ENCODE assay signal across 8 cellular contexts in the genomic region with DNA sequence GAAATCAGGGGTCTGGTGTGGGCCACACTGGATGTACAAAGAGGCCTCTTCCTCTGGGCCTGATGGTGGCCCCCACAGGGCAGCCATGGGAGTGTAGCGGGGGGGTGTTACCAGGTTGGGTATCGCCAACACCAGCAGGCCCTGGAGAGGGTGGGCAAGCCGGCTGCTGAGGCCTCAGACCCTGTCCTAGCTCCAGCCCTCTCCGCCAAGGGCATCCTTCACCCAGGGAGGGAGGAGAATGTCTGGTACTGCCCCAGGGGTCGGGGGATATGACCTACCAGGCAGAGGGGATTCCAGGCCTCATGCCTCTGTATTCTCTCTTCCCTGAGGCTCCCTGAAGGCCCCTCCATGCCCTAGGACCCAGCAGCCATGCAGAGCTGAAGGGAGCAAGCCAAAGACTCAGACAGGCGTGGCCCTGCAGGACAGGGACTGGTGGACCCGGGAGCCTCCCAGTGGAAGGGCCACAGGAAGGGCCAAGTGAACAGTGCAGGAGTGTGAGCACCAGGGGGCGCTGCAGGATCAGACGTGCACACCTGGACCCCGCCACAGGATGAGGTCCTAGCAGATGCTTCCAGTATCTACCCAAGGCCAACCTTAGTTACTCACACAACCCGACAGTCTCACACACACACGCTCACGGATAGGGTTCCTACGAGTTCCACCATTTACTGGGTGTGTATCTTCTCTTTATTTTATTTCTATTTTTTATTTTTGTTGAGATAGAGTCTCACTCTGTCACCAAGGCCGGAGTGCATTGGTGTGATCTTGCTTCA. TPM values are rescaled to one million over a fixed set of nuclear protein-coding genes. Genes with fewer than 3 reads are reported as not detected.
DNase-seq lines count a peak whose midpoint lies in the region; ATAC-seq, FAIRE-seq and TF ChIP-seq lines count a peak whose summit lies in the region.

No MANE protein-coding gene starts in this region.

- ATAC-seq in HG02973 (IDR thresholded peaks at IDR 0.05; ENCODE audit: unreplicated experiment) = peak; percentile 62
- ATAC-seq in WTC11 = peak; percentile 95
- ATAC-seq in GM19395 (IDR thresholded peaks at IDR 0.05; ENCODE audit: unreplicated experiment) = no peak

- H3K36me3 ChIP-seq in breast epithelium (no peaks in the 10 kb centered on the region), keratinocyte (ENCODE audit: control insufficient read depth in 2 of 2, extremely low read depth in 1 of 2, insufficient read depth in 2 of 2, low read length in 2 of 2) (no peaks in the 10 kb centered on the region)

- DNase-seq in GM10248 (ENCODE audit: extremely low spot score) (peak; percentile 90), NCI-H2227 treated with DMSO at 0.1 percent for 48 hours (lab: John Stamatoyannopoulos, UW) (peak; percentile 54), WTC11 (ENCODE audit: low spot score) (peak; percentile 95), breast epithelium (ENCODE audit: low spot score in 2 of 2) (peak; percentile 79 to 92), keratinocyte (ENCODE audit: low read depth, low spot score) (peak; percentile 44)
- DNase-seq in stimulated activated CD4-positive, alpha-beta T cell treated with anti-CD3 and anti-CD28 coated beads, Interleukin-1b, Interleukin-23, amount 100 ng/mL, for 1 hour (ENCODE audit: low read depth in 2 of 2) = peak; percentile 74 to 92

- H3K4me3 ChIP-seq in breast epithelium = no peak overlapping the region
- no peak overlapping the region for H3K4me3 ChIP-seq in keratinocyte (ENCODE audit: control insufficient read depth in 2 of 3, extremely low read depth in 1 of 3, insufficient read depth in 2 of 3, low read depth in 1 of 3, low read length in 3 of 3)

- no peaks in the 10 kb centered on the region for H3K4me1 ChIP-seq in breast epithelium
- no peaks in the 10 kb centered on the region for H3K4me1 ChIP-seq in keratinocyte (ENCODE audit: control insufficient read depth, extremely low read depth, insufficient read depth, low read length)

- peaks cover 6% of the 10 kb centered on the region for H3K4me1 Mint-ChIP-seq in WTC11

- dilution Hi-C loops in keratinocyte (cut with MboI; ENCODE audit: extremely low pct_ligation_motif_present, low sequenced_read_pairs) = no loop called here

- H3K9me3 Mint-ChIP-seq in WTC11 = no peaks in the 10 kb centered on the region

- TF ChIP-seq CTCF in GM10248 (IDR thresholded peaks at IDR 0.05; ENCODE audit: control extremely low read depth, extremely low read depth, low read depth, missing control alignments) (peak; percentile 93), WTC11 (IDR thresholded peaks at IDR 0.05) (peak; percentile 96), breast epithelium (IDR thresholded peaks at IDR 0.05) (peak; percentile 97 to 98 (median 98)), keratinocyte (optimal IDR thresholded peaks at IDR 0.05 in 1 of 3, IDR thresholded peaks at IDR 0.05 in 1 of 3, conservative IDR thresholded peaks at IDR 0.05 in 1 of 3; ENCODE audit: extremely low read depth in 1 of 3, insufficient read depth in 2 of 3, low read length in 3 of 3) (peak; percentile 93 to 100 (median 95))

- CTCF ChIA-PET in GM10248 (lab: Yijun Ruan, JAX) = interaction anchor here (0.6 to 5.1 kb wide), 21 partner anchors 11 to 451 kb away, joined by 3 to 48 read pairs (median 5); a partner anchor contains a TSS
- CTCF ChIA-PET in WTC11 (lab: Charles Lee) = interaction anchor here (0.7 to 4.5 kb wide), 12 partner anchors 16 to 221 kb away, joined by 3 to 27 read pairs (median 4); a partner anchor contains a TSS

- H3K27me3 Mint-ChIP-seq in WTC11 (ENCODE audit: low read depth) = no peaks in the 10 kb centered on the region; the same call in 1 of the 2 replicates

- H3K27ac Mint-ChIP-seq in WTC11 = no peak overlapping the region

- H3K9me3 ChIP-seq in breast epithelium = no peaks in the 10 kb centered on the region
- no peaks in the 10 kb centered on the region for H3K9me3 ChIP-seq in keratinocyte (ENCODE audit: control insufficient read depth, low read depth, low read length)

- H3K79me2 ChIP-seq in keratinocyte (ENCODE audit: control insufficient read depth, insufficient read depth, low read length) = no peaks in the 10 kb centered on the region

- H3K4me3 Mint-ChIP-seq in WTC11 = no peak overlapping the region

- POLR2A ChIA-PET in GM10248 (lab: Yijun Ruan, JAX) = no interaction called here
- POLR2A ChIA-PET in WTC11 (lab: Charles Lee) = interaction anchor here (0.6 kb wide), 1 partner anchor 1109 kb away, joined by 3 read pairs; no protein-coding TSS in a partner anchor

- no peaks in the 10 kb centered on the region for H4K20me1 ChIP-seq in keratinocyte (ENCODE audit: control insufficient read depth, extremely low read depth, insufficient read depth, low read length)

- intact Hi-C loops in breast epithelium (cut with DNase I; ENCODE audit: low total_unique reads) = no loop called here

- TF ChIP-seq POLR2A in breast epithelium (IDR thresholded peaks at IDR 0.05) = no peak

- no peak overlapping the region for H3K4me2 ChIP-seq in keratinocyte (ENCODE audit: control insufficient read depth, extremely low read depth, insufficient read depth, low read depth, low read length)

- no peaks in the 10 kb centered on the region for H3K36me3 Mint-ChIP-seq in WTC11

- H3K27me3 ChIP-seq in breast epithelium = no peaks in the 10 kb centered on the region
- H3K27me3 ChIP-seq in keratinocyte (ENCODE audit: control insufficient read depth, extremely low read depth, insufficient read depth, low read length) = no peaks in the 10 kb centered on the region

- FAIRE-seq in keratinocyte (lab: Jason Lieb, UNC) = peak; percentile 77

- no peak overlapping the region for H3K9ac ChIP-seq in keratinocyte (ENCODE audit: control insufficient read depth, extremely low read depth, insufficient read depth, low read length)

- no peak overlapping the region for H2AFZ ChIP-seq in keratinocyte (ENCODE audit: control insufficient read depth, low read length)

- H3K9me1 ChIP-seq in keratinocyte (ENCODE audit: control insufficient read depth, extremely low read depth, insufficient read depth, low read length) = no peaks in the 10 kb centered on the region

- H3K27ac ChIP-seq in breast epithelium = no peak overlapping the region
- no peak overlapping the region for H3K27ac ChIP-seq in keratinocyte (ENCODE audit: control insufficient read depth, insufficient read depth, low read length)

RNA-seq across cellular contexts. Expression of a gene that starts 10.9 kb away (rescaled TPM):
- total RNA-seq in WTC11 (2021) = 0.57 to 0.89 TPM (median 0.61 TPM) in 3 replicates
- 10 to 100 TPM in 2 of 3 donors, 1 to 10 TPM in 1; 9.0 to 19.6 (median 11.1) TPM for total RNA-seq in breast epithelium
- 5.1 to 12.8 TPM (median 6.6 TPM) in 3 replicates for polyA plus RNA-seq in keratinocyte
- polyA plus RNA-seq in keratinocyte (2011; ENCODE audit: low read depth) = 3.3 TPM
- polyA plus RNA-seq in keratinocyte (2011; cell fraction: cytosol; rRNA removed) = 3.6 and 3.9 TPM in 2 replicates
- 48.3 and 56.6 TPM in 2 replicates for polyA plus RNA-seq in keratinocyte (2011; cell fraction: nucleus; rRNA removed)
- polyA plus RNA-seq in keratinocyte (2012; ENCODE audit: low replicate concordance) = 2.9 and 6.8 TPM in 2 replicates
- 5.0 to 6.8 TPM (median 5.4 TPM) in 3 replicates for polyA minus RNA-seq in keratinocyte
- polyA minus RNA-seq in keratinocyte (2011; cell fraction: cytosol; rRNA and poly(A)+ RNA removed) = not detected
- 2.8 and 4.2 TPM in 2 replicates for polyA minus RNA-seq in keratinocyte (2011; cell fraction: nucleus; rRNA and poly(A)+ RNA removed)

RNA-seq across cellular contexts. Expression of a gene that starts 16.5 kb away (rescaled TPM):
- 3.3 to 6.0 TPM (median 5.7 TPM) in 3 replicates for total RNA-seq in WTC11 (2021)
- 1 to 10 TPM in 2 of 3 donors, under 1 TPM in 1; 0.29 to 5.9 (median 2.1) TPM for total RNA-seq in breast epithelium
- 0.63 to 2.7 TPM (median 1.5 TPM) in 3 replicates for polyA plus RNA-seq in keratinocyte
- polyA plus RNA-seq in keratinocyte (2011; ENCODE audit: low read depth) = 1.8 TPM
- polyA plus RNA-seq in keratinocyte (2011; cell fraction: cytosol; rRNA removed) = 0.28 and 0.45 TPM in 2 replicates
- polyA plus RNA-seq in keratinocyte (2011; cell fraction: nucleus; rRNA removed) = 7.4 and 8.5 TPM in 2 replicates
- polyA plus RNA-seq in keratinocyte (2012; ENCODE audit: low replicate concordance) = 0.57 and 2.9 TPM in 2 replicates
- 0.32 to 2.0 TPM (median 1.6 TPM) in 3 replicates for polyA minus RNA-seq in keratinocyte
- not detected for polyA minus RNA-seq in keratinocyte (2011; cell fraction: cytosol; rRNA and poly(A)+ RNA removed)
- polyA minus RNA-seq in keratinocyte (2011; cell fraction: nucleus; rRNA and poly(A)+ RNA removed) = 2.8 and 3.7 TPM in 2 replicates

RNA-seq across cellular contexts. Expression of a gene that starts 42.2 kb away (rescaled TPM):
- total RNA-seq in WTC11 (2021) (21.6 to 29.7 TPM (median 23.2 TPM) in 3 replicates), breast epithelium (10 to 100 TPM; 25.9 to 33.1 (median 31.9) TPM)
- 37.5 to 93.4 TPM (median 41.6 TPM) in 3 replicates for polyA plus RNA-seq in keratinocyte
- 52.3 TPM for polyA plus RNA-seq in keratinocyte (2011; ENCODE audit: low read depth)
- 25.3 and 38.7 TPM in 2 replicates for polyA plus RNA-seq in keratinocyte (2011; cell fraction: cytosol; rRNA removed)
- 87.7 and 87.8 TPM in 2 replicates for polyA plus RNA-seq in keratinocyte (2011; cell fraction: nucleus; rRNA removed)
- 35.9 and 108 TPM in 2 replicates for polyA plus RNA-seq in keratinocyte (2012; ENCODE audit: low replicate concordance)
- 40.6 to 65.9 TPM (median 45.8 TPM) in 3 replicates for polyA minus RNA-seq in keratinocyte
- 83.6 TPM for polyA minus RNA-seq in keratinocyte (2011; cell fraction: cytosol; rRNA and poly(A)+ RNA removed)
- 65.7 and 100 TPM in 2 replicates for polyA minus RNA-seq in keratinocyte (2011; cell fraction: nucleus; rRNA and poly(A)+ RNA removed)

RNA-seq across cellular contexts. Expression of a gene that starts 43.3 kb away (rescaled TPM):
- total RNA-seq in WTC11 (2021) (59.7 to 72.7 TPM (median 71.4 TPM) in 3 replicates), breast epithelium (10 to 100 TPM; 45.7 to 77.3 (median 65.4) TPM)
- polyA plus RNA-seq in keratinocyte = 99.6 to 149 TPM (median 105 TPM) in 3 replicates
- 42.6 TPM for polyA plus RNA-seq in keratinocyte (2011; ENCODE audit: low read depth)
- polyA plus RNA-seq in keratinocyte (2011; cell fraction: cytosol; rRNA removed) = 79.5 and 85.2 TPM in 2 replicates
- polyA plus RNA-seq in keratinocyte (2011; cell fraction: nucleus; rRNA removed) = 47.0 and 59.8 TPM in 2 replicates
- 126 and 200 TPM in 2 replicates for polyA plus RNA-seq in keratinocyte (2012; ENCODE audit: low replicate concordance)
- 117 to 140 TPM (median 117 TPM) in 3 replicates for polyA minus RNA-seq in keratinocyte
- polyA minus RNA-seq in keratinocyte (2011; cell fraction: cytosol; rRNA and poly(A)+ RNA removed) = 115 TPM
- polyA minus RNA-seq in keratinocyte (2011; cell fraction: nucleus; rRNA and poly(A)+ RNA removed) = 10.9 and 17.1 TPM in 2 replicates

RNA-seq across cellular contexts. Expression of a gene that starts 51.4 kb away (rescaled TPM):
- total RNA-seq in WTC11 (2021) = 36.9 to 40.9 TPM (median 37.1 TPM) in 3 replicates
- total RNA-seq in breast epithelium = 10 to 100 TPM; 48.5 to 69.1 (median 52.3) TPM
- 18.0 to 55.9 TPM (median 39.7 TPM) in 3 replicates for polyA plus RNA-seq in keratinocyte
- polyA plus RNA-seq in keratinocyte (2011; ENCODE audit: low read depth) = 72.1 TPM
- 28.7 and 32.0 TPM in 2 replicates for polyA plus RNA-seq in keratinocyte (2011; cell fraction: cytosol; rRNA removed)
- polyA plus RNA-seq in keratinocyte (2011; cell fraction: nucleus; rRNA removed) = 19.3 and 37.5 TPM in 2 replicates
- 33.0 and 36.9 TPM in 2 replicates for polyA plus RNA-seq in keratinocyte (2012; ENCODE audit: low replicate concordance)
- polyA minus RNA-seq in keratinocyte = 9.6 to 35.9 TPM (median 15.7 TPM) in 3 replicates
- polyA minus RNA-seq in keratinocyte (2011; cell fraction: cytosol; rRNA and poly(A)+ RNA removed) = 22.8 TPM
- 11.6 and 20.8 TPM in 2 replicates for polyA minus RNA-seq in keratinocyte (2011; cell fraction: nucleus; rRNA and poly(A)+ RNA removed)

Comparison
In these comparisons a context has a peak if more than half of its experiments do, and no peak if none do; other contexts are left out.
1. DNase-seq: peak in every context shown above with its lines; median percentile 95 in WTC11; 90 in GM10248; 86 in breast epithelium; 83 in stimulated activated CD4-positive, alpha-beta T cell treated with anti-CD3 and anti-CD28 coated beads, Interleukin-1b, Interleukin-23, amount 100 ng/mL, for 1 hour; 54 in NCI-H2227 treated with DMSO at 0.1 percent for 48 hours; 44 in keratinocyte.